In the genomic region with DNA sequence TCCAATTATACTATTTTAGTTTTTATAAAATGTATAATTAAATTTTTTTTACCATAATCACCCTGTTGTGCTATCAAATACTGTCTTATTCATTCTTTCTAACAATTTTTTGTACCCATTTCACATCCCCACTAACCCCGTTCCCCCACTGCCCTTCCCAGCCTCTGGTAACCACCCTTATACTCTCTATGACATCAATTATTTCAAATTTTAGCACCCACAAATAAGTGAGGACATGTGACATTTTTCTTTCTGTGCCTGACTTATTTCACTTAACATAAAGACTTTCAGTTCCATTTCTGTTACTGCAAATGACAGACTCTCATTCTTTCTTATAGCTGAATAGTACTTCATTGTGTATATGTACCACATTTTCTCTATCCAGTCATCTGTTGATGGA, we compare ENCODE assay signal across 16 cellular contexts. TPM values are rescaled to one million over a fixed set of nuclear protein-coding genes. Genes with fewer than 3 reads are reported as not detected.
"Had no signal": no experiment of that assay in that cellular context is flagged by ENCODE, and none has a peak within 500 bp of the region (broad histone marks: within the 10 kb centered on the region; RNA-seq: fewer than 3 reads in every experiment).

No MANE protein-coding gene starts in this region.

RNA-seq across cellular contexts. Expression of a gene that starts 5.0 kb away (rescaled TPM):
- total RNA-seq: activated naive CD4-positive, alpha-beta T cell treated with anti-CD3 and anti-CD28 coated beads for 36 hours; activated naive CD4-positive, alpha-beta T cell treated with anti-CD3 and anti-CD28 coated beads, Interleukin-2, amount 50 U/mL, for 72 hours; activated naive CD8-positive, alpha-beta T cell treated with anti-CD3 and anti-CD28 coated beads for 36 hours; activated naive CD8-positive, alpha-beta T cell treated with anti-CD3 and anti-CD28 coated beads, Interleukin-2, amount 10 ng/mL, durations not matched to agents 7 days and 5 days; activated T-cell treated with anti-CD3 and anti-CD28 coated beads, Interleukin-2, amount 50 U/mL, for 4 hours; activated T-cell treated with anti-CD3 and anti-CD28 coated beads, Interleukin-2, amount 50 U/mL, for 72 hours; activated T-helper 1 cell treated with anti-CD3 and anti-CD28 coated beads, Interleukin-12 subunit alpha, Interleukin-12 subunit beta, Interleukin-2, Interleukin-4 antibody, amounts not matched to agents 30 ng/mL and 10 ng/mL and 1 ng/mL, durations not matched to agents 14 hours and 24 hours and 36 hours; activated T-helper 2 cell treated with anti-CD3 and anti-CD28 coated beads, Interferon-gamma antibody, Interleukin-2, Interleukin-4, amounts not matched to agents 10 μg/mL and 5 μg/mL and 100 μg/mL, durations not matched to agents 14 hours and 24 hours and 36 hours; aorta; ascending aorta; body of pancreas; bronchial epithelial cell; cardiac muscle cell; cardiac septum; cerebellum; chondrocyte had no signal
- polyA plus RNA-seq: aorta, cardiac muscle cell had no signal
